In the genomic region with DNA sequence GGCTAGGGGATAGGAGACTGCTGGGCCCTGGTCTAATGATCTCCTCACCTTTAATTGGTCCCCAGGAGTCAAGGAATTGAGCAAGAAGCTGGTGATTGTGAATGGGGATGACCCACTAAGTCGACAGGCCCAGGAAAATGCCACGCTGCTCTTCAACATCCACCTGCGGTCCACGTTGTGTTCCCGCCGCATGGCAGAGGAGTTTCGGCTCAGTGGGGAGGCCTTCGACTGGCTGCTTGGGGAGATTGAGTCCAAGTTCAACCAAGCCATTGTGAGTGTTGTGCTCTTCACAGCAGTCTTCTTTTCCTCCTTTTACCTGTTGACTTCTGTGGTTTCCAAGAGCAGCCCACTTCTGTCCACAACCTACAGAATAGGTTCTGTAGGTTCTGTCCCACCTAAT, we compare ENCODE assay signal across 24 cellular contexts. TPM values are rescaled to one million over a fixed set of nuclear protein-coding genes. Genes with fewer than 3 reads are reported as not detected.
DNase-seq lines count a peak whose midpoint lies in the region; ATAC-seq, FAIRE-seq and TF ChIP-seq lines count a peak whose summit lies in the region.
"Had no signal": no experiment of that assay in that cellular context is flagged by ENCODE, and none has a peak within 500 bp of the region (broad histone marks: within the 10 kb centered on the region; RNA-seq: fewer than 3 reads in every experiment).

No MANE protein-coding gene starts in this region.

- peak overlapping the region; percentile 63 for H3K27ac Mint-ChIP-seq in stimulated activated naive CD8-positive, alpha-beta T cell treated with anti-CD3 and anti-CD28 coated beads, Interleukin-15, Interleukin-2, amounts not matched to agents 100 ng/mL and 50 ng/mL, for 24 hours
- H3K27ac Mint-ChIP-seq in stimulated activated naive CD8-positive, alpha-beta T cell treated with anti-CD3 and anti-CD28 coated beads, Interleukin-15, amount 100 ng/mL, for 72 hours, result no peak overlapping the region
- H3K27ac Mint-ChIP-seq in central memory CD8-positive, alpha-beta T cell (ENCODE audit: low read depth), result peak overlapping the region; percentile 85
- peak overlapping the region; percentile 42 for H3K27ac Mint-ChIP-seq in stimulated activated effector memory CD8-positive, alpha-beta T cell treated with anti-CD3 and anti-CD28 coated beads, Interleukin-12 subunit alpha, Interleukin-12 subunit beta, amount 100 ng/mL, for 72 hours
- H3K27ac Mint-ChIP-seq: CD4-positive, alpha-beta T cell had no signal

- no peaks in the 10 kb centered on the region for H3K27me3 ChIP-seq in stomach
- H3K27me3 ChIP-seq: BLaER1 treated with 17β-estradiol and CSF1 and Interleukin-3, amounts not matched to agents 10 nM and 100 nM; SJCRH30 had no signal

- no peaks in the 10 kb centered on the region for H3K4me1 Mint-ChIP-seq in stimulated activated naive CD8-positive, alpha-beta T cell treated with anti-CD3 and anti-CD28 coated beads, Interleukin-15, Interleukin-2, amounts not matched to agents 100 ng/mL and 50 ng/mL, for 24 hours (ENCODE audit: low read depth)
- H3K4me1 Mint-ChIP-seq in stimulated activated naive CD8-positive, alpha-beta T cell treated with anti-CD3 and anti-CD28 coated beads, Interleukin-15, amount 100 ng/mL, for 72 hours, result no peaks in the 10 kb centered on the region
- peaks cover 7% of the 10 kb centered on the region for H3K4me1 Mint-ChIP-seq in central memory CD8-positive, alpha-beta T cell
- no peaks in the 10 kb centered on the region for H3K4me1 Mint-ChIP-seq in stimulated activated effector memory CD8-positive, alpha-beta T cell treated with anti-CD3 and anti-CD28 coated beads, Interleukin-12 subunit alpha, Interleukin-12 subunit beta, amount 100 ng/mL, for 72 hours

- no peak for ATAC-seq in stimulated activated naive CD8-positive, alpha-beta T cell treated with anti-CD3 and anti-CD28 coated beads, Interleukin-15, amount 100 ng/mL, for 72 hours
- ATAC-seq in central memory CD8-positive, alpha-beta T cell (replicated peaks; ENCODE audit: extremely low read depth, poor library complexity, severe bottlenecking), result no peak
- no peak for ATAC-seq in stimulated activated effector memory CD8-positive, alpha-beta T cell treated with anti-CD3 and anti-CD28 coated beads, Interleukin-12 subunit alpha, Interleukin-12 subunit beta, amount 100 ng/mL, for 72 hours
- ATAC-seq: Right ventricle myocardium inferior had no signal

- DNase-seq in stimulated activated naive CD8-positive, alpha-beta T cell treated with anti-CD3 and anti-CD28 coated beads, Interleukin-15, amount 100 ng/mL, for 72 hours, result no peak
- no peak for DNase-seq in central memory CD8-positive, alpha-beta T cell (ENCODE audit: low spot score in 2 of 2)
- no peak for DNase-seq in stimulated activated effector memory CD8-positive, alpha-beta T cell treated with anti-CD3 and anti-CD28 coated beads, Interleukin-12 subunit alpha, Interleukin-12 subunit beta, amount 100 ng/mL, for 72 hours (ENCODE audit: low spot score in 2 of 2)
- DNase-seq in D721Med (ENCODE audit: insufficient read length, low spot score) (no peak), mucosa of gallbladder (ENCODE audit: low spot score) (no peak), stomach (no peak)
- DNase-seq: COR-L47, IMR-90, KG1, MM.1S, NCI-H2029, NCI-H446, NCI-H524 treated with DMSO at 0.1 percent for 48 hours, NCI-H774, SJCRH30 had no signal

- no peaks in the 10 kb centered on the region for H3K4me1 ChIP-seq in stomach
- H3K4me1 ChIP-seq: BLaER1 treated with 17β-estradiol and CSF1 and Interleukin-3, amounts not matched to agents 10 nM and 100 nM; SJCRH30 had no signal

- no peak for TF ChIP-seq EP300 in stomach (IDR thresholded peaks at IDR 0.05)

- no peak overlapping the region for H3K4me3 ChIP-seq in stomach
- H3K4me3 ChIP-seq: BLaER1 treated with 17β-estradiol and CSF1 and Interleukin-3, amounts not matched to agents 10 nM and 100 nM; SJCRH30 had no signal

- TF ChIP-seq CTCF in D721Med (IDR thresholded peaks at IDR 0.05; ENCODE audit: insufficient read depth, missing control alignments), result no peak
- TF ChIP-seq CTCF in stomach (IDR thresholded peaks at IDR 0.05), result no peak

- intact Hi-C loops in stomach (cut with DNase I; ENCODE audit: low total_unique reads), result no loop called here

- 92 to 97% (median 95%) methylated on average over 8 of the region's 8 CpGs; no CpG with 5 or more reads in 1 of the 5 donors for WGBS in stomach, 5 donors

- no peak overlapping the region for H3K4me3 Mint-ChIP-seq in stimulated activated naive CD8-positive, alpha-beta T cell treated with anti-CD3 and anti-CD28 coated beads, Interleukin-15, Interleukin-2, amounts not matched to agents 100 ng/mL and 50 ng/mL, for 24 hours
- no peak overlapping the region for H3K4me3 Mint-ChIP-seq in stimulated activated naive CD8-positive, alpha-beta T cell treated with anti-CD3 and anti-CD28 coated beads, Interleukin-15, amount 100 ng/mL, for 72 hours
- no peak overlapping the region for H3K4me3 Mint-ChIP-seq in central memory CD8-positive, alpha-beta T cell
- H3K4me3 Mint-ChIP-seq in stimulated activated effector memory CD8-positive, alpha-beta T cell treated with anti-CD3 and anti-CD28 coated beads, Interleukin-12 subunit alpha, Interleukin-12 subunit beta, amount 100 ng/mL, for 72 hours, result no peak overlapping the region

- no peaks in the 10 kb centered on the region for H3K9me3 ChIP-seq in stomach
- H3K9me3 ChIP-seq: BLaER1 treated with 17β-estradiol and CSF1 and Interleukin-3, amounts not matched to agents 10 nM and 100 nM; SJCRH30 had no signal

- TF ChIP-seq POLR2A in stomach (IDR thresholded peaks at IDR 0.05), result no peak

- H3K36me3 ChIP-seq in stomach, result peaks cover 85 to 100% (median 100%) of the 10 kb centered on the region in 4 donors

- H3K27ac ChIP-seq in stomach, result no peak overlapping the region
- H3K27ac ChIP-seq: BLaER1 treated with 17β-estradiol and CSF1 and Interleukin-3, amounts not matched to agents 10 nM and 100 nM; SJCRH30 had no signal

- no peaks in the 10 kb centered on the region for H3K9me3 Mint-ChIP-seq in stimulated activated naive CD8-positive, alpha-beta T cell treated with anti-CD3 and anti-CD28 coated beads, Interleukin-15, Interleukin-2, amounts not matched to agents 100 ng/mL and 50 ng/mL, for 24 hours
- no peaks in the 10 kb centered on the region for H3K9me3 Mint-ChIP-seq in stimulated activated naive CD8-positive, alpha-beta T cell treated with anti-CD3 and anti-CD28 coated beads, Interleukin-15, amount 100 ng/mL, for 72 hours
- no peaks in the 10 kb centered on the region for H3K9me3 Mint-ChIP-seq in central memory CD8-positive, alpha-beta T cell
- no peaks in the 10 kb centered on the region for H3K9me3 Mint-ChIP-seq in stimulated activated effector memory CD8-positive, alpha-beta T cell treated with anti-CD3 and anti-CD28 coated beads, Interleukin-12 subunit alpha, Interleukin-12 subunit beta, amount 100 ng/mL, for 72 hours
- H3K9me3 Mint-ChIP-seq: CD4-positive, alpha-beta T cell had no signal

- H3K36me3 Mint-ChIP-seq in stimulated activated naive CD8-positive, alpha-beta T cell treated with anti-CD3 and anti-CD28 coated beads, Interleukin-15, Interleukin-2, amounts not matched to agents 100 ng/mL and 50 ng/mL, for 24 hours (ENCODE audit: low read depth), result peaks cover 81% of the 10 kb centered on the region
- H3K36me3 Mint-ChIP-seq in central memory CD8-positive, alpha-beta T cell (ENCODE audit: insufficient read depth), result peaks cover 92% of the 10 kb centered on the region
- peaks cover 100% of the 10 kb centered on the region for H3K36me3 Mint-ChIP-seq in stimulated activated effector memory CD8-positive, alpha-beta T cell treated with anti-CD3 and anti-CD28 coated beads, Interleukin-12 subunit alpha, Interleukin-12 subunit beta, amount 100 ng/mL, for 72 hours

- FAIRE-seq in D721Med (lab: Jason Lieb, UNC), result no peak
- FAIRE-seq: A204.1, G401.6, RCC 7860 had no signal

- no peaks in the 10 kb centered on the region for H3K27me3 Mint-ChIP-seq in stimulated activated naive CD8-positive, alpha-beta T cell treated with anti-CD3 and anti-CD28 coated beads, Interleukin-15, Interleukin-2, amounts not matched to agents 100 ng/mL and 50 ng/mL, for 24 hours
- H3K27me3 Mint-ChIP-seq in stimulated activated naive CD8-positive, alpha-beta T cell treated with anti-CD3 and anti-CD28 coated beads, Interleukin-15, amount 100 ng/mL, for 72 hours, result no peaks in the 10 kb centered on the region
- H3K27me3 Mint-ChIP-seq in central memory CD8-positive, alpha-beta T cell, result no peaks in the 10 kb centered on the region
- H3K27me3 Mint-ChIP-seq: CD4-positive, alpha-beta T cell had no signal

RNA-seq across cellular contexts. Expression of a gene that starts 19.4 kb away (rescaled TPM):
- total RNA-seq in mucosa of gallbladder (133 TPM), stomach (100 to 1,000 TPM in 2 of 5 donors, 10 to 100 TPM in 3; 55.4 to 750 (median 85.2) TPM)
- 10 to 100 TPM in 1 of 3 donors, 1 to 10 TPM in 2; 8.1 to 12.7 (median 10.0) TPM for polyA plus RNA-seq in stomach

RNA-seq across cellular contexts. Expression of a gene that starts 22.3 kb away (rescaled TPM):
- not detected for total RNA-seq in mucosa of gallbladder
- total RNA-seq in stomach, result not detected
- not detected for polyA plus RNA-seq in stomach
- total RNA-seq: H4, IMR-90, Right ventricle myocardium inferior, SJCRH30 had no signal
- polyA plus RNA-seq: AG04450, IMR-90 had no signal

RNA-seq across cellular contexts. Expression of a gene that starts 24.1 kb away (rescaled TPM):
- total RNA-seq in mucosa of gallbladder (82.8 TPM), stomach (10 to 100 TPM; 15.8 to 31.5 (median 29.0) TPM)
- polyA plus RNA-seq in stomach, result 10 to 100 TPM; 16.3 to 18.0 (median 17.9) TPM

RNA-seq across cellular contexts. Expression of a gene that starts 45.3 kb away (rescaled TPM):
- total RNA-seq in mucosa of gallbladder (81.5 TPM), stomach (100 to 1,000 TPM in 1 of 5 donors, 10 to 100 TPM in 3, 1 to 10 TPM in 1; 6.1 to 199 (median 49.6) TPM)
- 10 to 100 TPM; 31.7 to 48.0 (median 45.1) TPM for polyA plus RNA-seq in stomach
- total RNA-seq: SJCRH30 had no signal

RNA-seq across cellular contexts. Expression of a gene that starts 55.0 kb away (rescaled TPM):
- total RNA-seq in mucosa of gallbladder (120 TPM), stomach (10 to 100 TPM; 15.6 to 55.4 (median 22.6) TPM)
- 10 to 100 TPM; 24.0 to 35.9 (median 32.0) TPM for polyA plus RNA-seq in stomach
- total RNA-seq: H4, IMR-90 had no signal

Comparison
In these comparisons a context has a peak if more than half of its experiments do, and no peak if none do; other contexts are left out.
1. H3K27ac Mint-ChIP-seq: peak in stimulated activated naive CD8-positive, alpha-beta T cell treated with anti-CD3 and anti-CD28 coated beads, Interleukin-15, Interleukin-2, amounts not matched to agents 100 ng/mL and 50 ng/mL, for 24 hours (single experiment), central memory CD8-positive, alpha-beta T cell (single experiment) and stimulated activated effector memory CD8-positive, alpha-beta T cell treated with anti-CD3 and anti-CD28 coated beads, Interleukin-12 subunit alpha, Interleukin-12 subunit beta, amount 100 ng/mL, for 72 hours (single experiment); none in stimulated activated naive CD8-positive, alpha-beta T cell treated with anti-CD3 and anti-CD28 coated beads, Interleukin-15, amount 100 ng/mL, for 72 hours (0 of 2).